ENCODE assay signal across 19 cellular contexts in genomic region chr15:99172989-99173388, GRCh38.
"Had no signal": no experiment of that assay in that cellular context is flagged by ENCODE, and none has a peak within 500 bp of the region (broad histone marks: within the 10 kb centered on the region; RNA-seq: fewer than 3 reads in every experiment).

No MANE protein-coding gene starts in this region.

- H3K4me2 ChIP-seq: SK-N-SH, smooth muscle cell had no signal

- H3K27ac ChIP-seq: left lung had no signal

- H3K36me3 ChIP-seq: left lung had no signal

- H3K9ac ChIP-seq: SK-N-SH had no signal

- H3K27me3 ChIP-seq: adrenal gland, left lung, tibial nerve, vagina had no signal

- H3K9me3 ChIP-seq: adrenal gland, left lung, SK-N-SH, tibial nerve, vagina had no signal

- H3K4me1 ChIP-seq: left lung had no signal

- DNase-seq: activated CD4-positive, alpha-beta T cell treated with anti-CD3 and anti-CD28 coated beads for 36 hours; activated CD4-positive, alpha-beta T cell treated with anti-CD3 and anti-CD28 coated beads, Interleukin-2, amount 50 U/mL, for 48 hours; activated gamma-delta T cell; effector CD8-positive, alpha-beta T cell; foreskin fibroblast; glutamatergic neuron; kidney; left lung; posterior cingulate gyrus; right cardiac atrium; SK-N-SH; stimulated activated CD4-positive, alpha-beta T cell treated with anti-CD3 and anti-CD28 coated beads, Interleukin-4, amount 100 ng/mL, for 1 hour had no signal

- H3K4me3 ChIP-seq: adrenal gland, left lung, smooth muscle cell, tibial nerve, vagina had no signal

- ATAC-seq: activated CD4-positive, alpha-beta T cell treated with anti-CD3 and anti-CD28 coated beads for 36 hours; left lung; natural killer cell treated with Interleukin-12 subunit alpha and Interleukin-12 subunit beta and Interleukin-15 and Interleukin-18, amount 100 ng/mL, for 72 hours; right cardiac atrium; stimulated activated effector memory CD8-positive, alpha-beta T cell treated with anti-CD3 and anti-CD28 coated beads, Interleukin-12 subunit alpha, Interleukin-12 subunit beta, amount 100 ng/mL, for 72 hours; WTC11 had no signal
